In the genomic region with DNA sequence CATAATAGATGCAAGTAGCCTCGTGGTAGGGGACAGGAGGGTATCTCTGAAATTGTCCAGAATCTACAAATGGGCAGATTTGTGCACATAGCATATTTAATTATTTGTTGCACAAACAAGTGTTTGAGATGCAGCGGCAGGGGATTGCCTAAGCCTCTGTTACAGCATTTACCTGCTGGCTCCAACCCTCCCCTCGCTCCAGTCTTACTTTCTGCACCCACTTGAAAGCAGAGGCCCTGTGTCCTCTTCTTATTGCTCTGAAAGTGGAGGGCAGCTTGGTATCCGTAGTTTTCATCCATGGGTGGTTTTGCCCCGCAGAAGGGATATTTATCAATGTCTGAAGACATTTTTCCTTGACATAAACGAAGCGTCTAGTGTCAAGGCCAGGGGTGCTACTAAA, we compare ENCODE assay signal across 16 cellular contexts.
"Had no signal": no experiment of that assay in that cellular context is flagged by ENCODE, and none has a peak within 500 bp of the region (broad histone marks: within the 10 kb centered on the region; RNA-seq: fewer than 3 reads in every experiment).

No MANE protein-coding gene starts in this region.

- FAIRE-seq: endothelial cell of umbilical vein, keratinocyte had no signal

- H3K9me3 ChIP-seq: heart right ventricle, thyroid gland had no signal

- H3K27me3 ChIP-seq: thyroid gland had no signal

- ATAC-seq: activated naive CD4-positive, alpha-beta T cell treated with anti-CD3 and anti-CD28 coated beads, Interleukin-2, amount 50 U/mL, for 72 hours; effector memory CD8-positive, alpha-beta T cell; heart right ventricle; naive thymus-derived CD4-positive, alpha-beta T cell; sciatic nerve; T-cell had no signal

- DNase-seq: activated CD4-positive, alpha-beta T cell treated with anti-CD3 and anti-CD28 coated beads for 1 hour; activated T-cell treated with anti-CD3 and anti-CD28 coated beads, Interleukin-2, amount 50 U/mL, for 1 hour; aorta; caudate nucleus; effector memory CD8-positive, alpha-beta T cell; heart right ventricle; mesenchymal stem cell; naive thymus-derived CD4-positive, alpha-beta T cell; stimulated activated CD4-positive, alpha-beta T cell treated with anti-CD3 and anti-CD28 coated beads, Interleukin-2, amount 100 ng/mL, for 48 hours; stimulated activated naive CD4-positive, alpha-beta T cell treated with Interleukin-2 at 50 U/mL for 16 hours; T-cell; thyroid gland had no signal

- H3K27ac ChIP-seq: thyroid gland had no signal

- H3K36me3 ChIP-seq: heart right ventricle, thyroid gland had no signal

- H3K4me3 ChIP-seq: heart right ventricle, thyroid gland had no signal
